In the genomic region with DNA sequence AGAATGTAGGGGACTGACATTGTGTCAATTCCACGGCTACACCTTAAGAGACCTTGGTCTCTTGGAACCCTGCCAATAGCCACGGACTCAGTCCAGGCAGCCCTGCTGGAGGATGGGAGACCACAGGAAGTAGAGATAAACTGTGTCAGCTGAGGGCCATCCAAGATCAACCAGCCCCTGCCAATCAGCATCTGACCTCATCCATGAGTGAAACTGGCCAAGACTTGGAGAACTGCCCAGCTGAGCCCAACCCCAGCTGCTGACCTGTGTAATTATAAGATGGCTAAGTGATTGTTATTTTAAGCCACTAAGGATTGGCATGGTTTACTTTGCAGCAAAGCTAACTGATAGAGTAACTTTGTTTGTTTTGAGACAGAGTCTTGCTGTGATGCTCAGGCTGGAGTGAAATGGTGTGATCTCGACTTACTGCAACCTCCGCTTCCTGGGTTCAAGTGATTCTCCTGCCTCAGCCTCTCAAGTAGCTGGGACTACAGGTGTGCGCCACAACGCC, we compare ENCODE assay signal across 9 cellular contexts. TPM values are rescaled to one million over a fixed set of nuclear protein-coding genes. Genes with fewer than 3 reads are reported as not detected.
DNase-seq lines count a peak whose midpoint lies in the region; FAIRE-seq and TF ChIP-seq lines count a peak whose summit lies in the region.
"Had no signal": no experiment of that assay in that cellular context is flagged by ENCODE, and none has a peak within 500 bp of the region (broad histone marks: within the 10 kb centered on the region; RNA-seq: fewer than 3 reads in every experiment).

No MANE protein-coding gene starts in this region.

- no peak overlapping the region for H3K27ac ChIP-seq in small intestine (ENCODE audit: low read depth in 1 of 2, low read length in 1 of 2)

- H3K4me3 ChIP-seq in fibroblast of villous mesenchyme (ENCODE audit: low read depth, low read length) (no peak overlapping the region), small intestine (ENCODE audit: low read depth in 1 of 2, low read length in 2 of 2) (no peak overlapping the region)

- H3K4me1 Mint-ChIP-seq in progenitor cell of endocrine pancreas (ENCODE audit: low read depth) = peaks cover 2% of the 10 kb centered on the region

- H3K36me3 ChIP-seq in small intestine (ENCODE audit: control insufficient read depth in 2 of 2, insufficient read depth in 2 of 2, low read length in 2 of 2) = peaks cover 0 to 4% of the 10 kb centered on the region in 2 donors

- H3K27me3 ChIP-seq in small intestine (ENCODE audit: control insufficient read depth in 2 of 2, insufficient read depth in 2 of 2, low read length in 2 of 2) = no peaks in the 10 kb centered on the region

- DNase-seq in HT1080 (ENCODE audit: low read depth) = peak; percentile 77
- peak; percentile 61 for DNase-seq in SHP77 treated with DMSO at 0.1 percent for 48 hours (lab: John Stamatoyannopoulos, UW)
- peak; percentile 79 for DNase-seq in fibroblast of villous mesenchyme (ENCODE audit: low read depth)
- DNase-seq in small intestine = peak; percentile 89
- no peak for DNase-seq in progenitor cell of endocrine pancreas (ENCODE audit: low spot score, unreplicated experiment)
- DNase-seq in NCI-H128 (lab: John Stamatoyannopoulos, UW; ENCODE audit: unreplicated experiment) = no peak
- DNase-seq in OCI-M2 (lab: John Stamatoyannopoulos, UW; ENCODE audit: unreplicated experiment) = no peak
- no peak for DNase-seq in midbrain (lab: John Stamatoyannopoulos, UW)
- DNase-seq: NCI-H1417 treated with DMSO at 0.1 percent for 48 hours had no signal

- WGBS in small intestine, 3 donors = 55 to 65% (median 63%) methylated on average over 6 of the region's 6 CpGs

- TF ChIP-seq CTCF in fibroblast of villous mesenchyme (IDR thresholded peaks at IDR 0.05; ENCODE audit: insufficient read depth, low read depth, low read length) (no peak), progenitor cell of endocrine pancreas (IDR thresholded peaks at IDR 0.05; ENCODE audit: unreplicated experiment) (no peak)

- H3K27ac Mint-ChIP-seq in progenitor cell of endocrine pancreas = no peak overlapping the region

- H3K4me1 ChIP-seq in small intestine (ENCODE audit: control insufficient read depth in 2 of 2, insufficient read depth in 1 of 2, low read depth in 1 of 2, low read length in 1 of 2) = peaks cover 0 to 3% of the 10 kb centered on the region in 2 donors

- H3K27me3 Mint-ChIP-seq in progenitor cell of endocrine pancreas = no peaks in the 10 kb centered on the region

- H3K9me3 Mint-ChIP-seq in progenitor cell of endocrine pancreas (ENCODE audit: low read depth) = no peaks in the 10 kb centered on the region

- no peak overlapping the region for H3K4me3 Mint-ChIP-seq in progenitor cell of endocrine pancreas (ENCODE audit: low read depth)

- no peaks in the 10 kb centered on the region for H3K36me3 Mint-ChIP-seq in progenitor cell of endocrine pancreas (ENCODE audit: insufficient read depth)

- H3K9me3 ChIP-seq in small intestine (ENCODE audit: control insufficient read depth, low read depth) = no peaks in the 10 kb centered on the region

- FAIRE-seq in small intestine (lab: Jason Lieb, UNC) = no peak

RNA-seq across cellular contexts. Expression of a gene that starts 13.3 kb away (rescaled TPM):
- 320 and 381 TPM in 2 replicates for total RNA-seq in HT1080 (2014; rRNA removed; shearing (Covaris generic))
- 1,510 and 1,682 TPM in 2 replicates for polyA plus RNA-seq in HT1080 (2015; cell fraction: cytosol; rRNA removed)
- 932 and 1,047 TPM in 2 replicates for polyA plus RNA-seq in HT1080 (2015; cell fraction: nucleus; rRNA removed)
- 458 and 562 TPM in 2 replicates for total RNA-seq in fibroblast of villous mesenchyme
- 100 to 1,000 TPM; 235 to 390 (median 253) TPM for polyA plus RNA-seq in small intestine
- 951 and 984 TPM in 2 replicates for total RNA-seq in progenitor cell of endocrine pancreas

RNA-seq across cellular contexts. Expression of a gene that starts 42.7 kb away (rescaled TPM):
- 82.8 and 88.5 TPM in 2 replicates for total RNA-seq in HT1080 (2014; rRNA removed; shearing (Covaris generic))
- polyA plus RNA-seq in HT1080 (2015; cell fraction: cytosol; rRNA removed) = 77.2 and 86.3 TPM in 2 replicates
- polyA plus RNA-seq in HT1080 (2015; cell fraction: nucleus; rRNA removed) = 30.8 and 31.9 TPM in 2 replicates
- 99.5 and 149 TPM in 2 replicates for total RNA-seq in fibroblast of villous mesenchyme
- polyA plus RNA-seq in small intestine = 10 to 100 TPM; 31.2 to 42.9 (median 41.6) TPM
- 41.6 and 44.8 TPM in 2 replicates for total RNA-seq in progenitor cell of endocrine pancreas

Comparison
In these comparisons a context has a peak if more than half of its experiments do, and no peak if none do; other contexts are left out.
1. DNase-seq: peak in HT1080 (single experiment), SHP77 treated with DMSO at 0.1 percent for 48 hours (single experiment), fibroblast of villous mesenchyme (single experiment) and small intestine (single experiment); none in progenitor cell of endocrine pancreas (single experiment), NCI-H128 (single experiment), OCI-M2 (single experiment) and midbrain (single experiment).